In the genomic region with DNA sequence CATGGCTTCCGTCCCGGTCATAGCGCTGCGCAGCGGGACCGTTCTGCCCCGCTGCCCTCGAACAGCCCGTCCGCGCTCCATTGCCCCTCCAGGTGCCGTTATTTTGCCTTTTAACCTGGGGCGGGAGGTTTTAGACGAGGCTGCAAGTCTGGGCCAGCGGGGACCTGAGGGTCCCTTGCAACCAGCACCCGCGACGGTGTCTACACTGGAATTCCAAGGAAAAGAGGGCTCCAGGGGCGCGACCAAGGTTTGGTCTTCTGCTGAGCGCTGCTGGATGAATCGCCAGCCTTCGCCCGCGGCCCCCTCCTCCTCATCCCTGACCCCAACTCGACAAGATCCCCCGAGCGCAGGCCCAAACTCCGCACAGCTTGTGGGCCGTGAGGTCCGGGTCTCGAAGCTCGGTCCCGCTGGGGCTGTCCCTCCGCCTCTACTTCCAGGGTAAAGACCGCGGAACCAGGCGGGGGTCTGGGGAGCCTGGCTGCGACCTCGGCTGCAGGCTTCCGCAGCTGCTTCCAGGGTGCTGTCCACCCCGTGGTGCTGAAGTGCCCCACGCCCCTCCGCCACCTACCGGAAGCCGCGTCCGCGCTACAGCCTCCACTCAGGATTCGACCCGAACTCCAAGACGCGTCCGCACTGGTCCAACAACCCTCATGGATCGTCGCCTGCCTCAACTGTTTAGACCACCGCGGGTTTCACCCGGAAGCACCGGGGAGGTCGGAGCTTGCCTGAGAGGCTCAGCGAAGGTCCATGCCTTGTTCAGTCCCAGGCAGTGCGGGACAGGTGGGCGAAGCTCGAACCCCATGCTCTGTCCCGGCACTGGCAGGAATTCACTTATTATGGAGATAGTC, we compare ENCODE assay signal across 9 cellular contexts. TPM values are rescaled to one million over a fixed set of nuclear protein-coding genes. Genes with fewer than 3 reads are reported as not detected.
A peak's percentile ranks its signal among the peaks of the same experiment; 100 is the strongest.
DNase-seq lines count a peak whose midpoint lies in the region; ATAC-seq, FAIRE-seq and TF ChIP-seq lines count a peak whose summit lies in the region.
"Had no signal": no experiment of that assay in that cellular context is flagged by ENCODE, and none has a peak within 500 bp of the region (broad histone marks: within the 10 kb centered on the region; RNA-seq: fewer than 3 reads in every experiment).

No MANE protein-coding gene starts in this region.

- no peak for FAIRE-seq in kidney (lab: Jason Lieb, UNC)
- FAIRE-seq: TTC549 had no signal

- no peak overlapping the region for H3K4me3 ChIP-seq in kidney (ENCODE audit: low read length in 2 of 2)

- CTCF ChIA-PET in MCF 10A (lab: Yijun Ruan, JAX): interaction anchor here (1.1 kb wide), 1 partner anchor 11 kb away, joined by 5 read pairs; no protein-coding TSS in a partner anchor

- no peaks in the 10 kb centered on the region for H3K9me3 ChIP-seq in kidney (ENCODE audit: control insufficient read depth in 1 of 2, low read length in 2 of 2)

- H3K27ac Mint-ChIP-seq in MCF 10A (ENCODE audit: low read depth, unreplicated experiment): no peak overlapping the region

- H3K4me1 ChIP-seq in kidney (ENCODE audit: control insufficient read depth in 1 of 2, insufficient read depth in 1 of 2, low read depth in 1 of 2, low read length in 2 of 2): peaks cover 12 to 16% of the 10 kb centered on the region in 2 donors

- H3K9ac ChIP-seq in kidney (ENCODE audit: low read length in 2 of 2): no peak overlapping the region

- H3K27ac ChIP-seq in kidney (ENCODE audit: low read depth in 2 of 2, low read length in 2 of 2): no peak overlapping the region

- peak; percentile 65 for TF ChIP-seq CTCF in GM13977 (IDR thresholded peaks at IDR 0.05; ENCODE audit: extremely low read depth, insufficient read depth, missing control alignments)
- peak; percentile 35 for TF ChIP-seq CTCF in MCF 10A (IDR thresholded peaks at IDR 0.05; ENCODE audit: unreplicated experiment)
- TF ChIP-seq CTCF in kidney (IDR thresholded peaks at IDR 0.05; ENCODE audit: borderline replicate concordance, extremely low read depth, insufficient read depth): peak; percentile 73

- no peak overlapping the region for H3K4me3 Mint-ChIP-seq in MCF 10A (ENCODE audit: unreplicated experiment)

- no peaks in the 10 kb centered on the region for H3K9me3 Mint-ChIP-seq in MCF 10A (ENCODE audit: unreplicated experiment)

- DNase-seq in GM13977 (ENCODE audit: low spot score) (peak; percentile 80), UCSD-AML1 (lab: John Stamatoyannopoulos, UW; ENCODE audit: unreplicated experiment) (peak; percentile 65), MCF 10A (ENCODE audit: unreplicated experiment) (no peak), kidney (peak; percentile 87), NCI-H446 (lab: John Stamatoyannopoulos, UW) (no peak)
- DNase-seq in stimulated activated CD4-positive, alpha-beta T cell treated with anti-CD3 and anti-CD28 coated beads, Interleukin-2, amount 100 ng/mL, for 24 hours: peak; percentile 76

- H3K36me3 Mint-ChIP-seq in MCF 10A (ENCODE audit: insufficient read depth, unreplicated experiment): no peaks in the 10 kb centered on the region

- peaks cover 18% of the 10 kb centered on the region for H3K4me1 Mint-ChIP-seq in MCF 10A (ENCODE audit: insufficient read depth, unreplicated experiment)

- POLR2A ChIA-PET in MCF 10A (lab: Yijun Ruan, JAX): no interaction called here

- ATAC-seq in HG03460 (IDR thresholded peaks at IDR 0.05; ENCODE audit: unreplicated experiment) (no peak), GM18873 (IDR thresholded peaks at IDR 0.05; ENCODE audit: low FRiP score, unreplicated experiment) (no peak)

- intact Hi-C loops in MCF 10A (cut with micrococcal nuclease) (loop anchor here (10.0 kb wide), 1 partner anchor 95 kb away; no protein-coding TSS in a partner anchor), kidney (cut with DNase I) (no loop called here)

- peaks cover 11% of the 10 kb centered on the region for H3K27me3 Mint-ChIP-seq in MCF 10A (ENCODE audit: insufficient read depth, unreplicated experiment)

- no TSS peak for BruUV-seq in MCF 10A (replicated peaks; lab: Mats Ljungman, UMichigan)

- in situ Hi-C loops in GM13977 (cut with MboI; ENCODE audit: low pct_unique_long_range_greater_than_20kb, low sequenced_read_pairs, unreplicated experiment): loop anchor here (25.0 kb wide), 2 partner anchors 273 to 498 kb away; a partner anchor contains a TSS

- no peaks in the 10 kb centered on the region for H3K36me3 ChIP-seq in kidney (ENCODE audit: control insufficient read depth in 1 of 2, insufficient read depth in 2 of 2, low read length in 2 of 2)

RNA-seq across cellular contexts. Expression of a gene that starts 10.1 kb away (rescaled TPM):
- not detected in 2 replicates for total RNA-seq in MCF 10A (2022)
- 25.3 TPM for total RNA-seq in kidney
- 102 TPM for polyA plus RNA-seq in kidney (ENCODE audit: insufficient read depth, low read depth, low replicate concordance)

Comparison
In these comparisons a context has a peak if more than half of its experiments do, and no peak if none do; other contexts are left out.
1. DNase-seq: peak in GM13977 (single experiment), UCSD-AML1 (single experiment), kidney (single experiment) and stimulated activated CD4-positive, alpha-beta T cell treated with anti-CD3 and anti-CD28 coated beads, Interleukin-2, amount 100 ng/mL, for 24 hours (2 of 2); none in MCF 10A (single experiment) and NCI-H446 (0 of 2).
2. RNA of a gene that starts 10.1 kb away (total RNA-seq): 25.3 TPM in kidney (single experiment); not detected in MCF 10A; every median in the first group is over 10 times any median in the second.
3. Peak in every context shown above with its lines, with median percentiles within 50 percentile points of each other: CTCF ChIP-seq.